In the genomic region with DNA sequence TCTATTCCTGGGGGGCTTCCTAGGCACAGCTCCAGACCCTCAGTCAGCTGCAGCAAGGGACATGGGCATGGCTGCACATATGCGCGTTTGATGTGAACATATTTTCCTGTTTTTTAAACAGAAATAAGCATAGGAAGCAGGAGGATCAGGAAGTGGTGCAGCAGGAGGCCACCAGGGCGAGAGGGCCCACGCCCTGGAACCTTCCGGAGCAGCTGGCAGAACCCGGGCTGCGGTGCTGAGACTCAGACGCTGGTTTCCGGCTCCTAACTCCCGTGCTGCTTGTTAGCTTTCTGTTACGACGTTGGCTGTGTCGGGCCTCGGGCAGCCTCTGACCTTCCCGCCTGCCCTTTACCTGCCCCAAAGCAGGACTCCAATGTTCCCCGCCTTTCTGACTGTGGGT, we compare ENCODE assay signal across 8 cellular contexts.
DNase-seq lines count a peak whose midpoint lies in the region; ATAC-seq and TF ChIP-seq lines count a peak whose summit lies in the region.
"Not testable (repeated sequence)": the region's sequence is repeated elsewhere in the genome, so short reads cannot be mapped to it uniquely, and the experiment has no call there.

No MANE protein-coding gene starts in this region.

- not testable (repeated sequence) for H3K4me3 Mint-ChIP-seq in CD14-positive monocyte; activated CD4-positive, alpha-beta T cell treated with anti-CD3 and anti-CD28 coated beads for 36 hours; chondrocyte (ENCODE audit: unreplicated experiment)
- H3K4me3 Mint-ChIP-seq in CD8-positive, alpha-beta memory T cell = peak overlapping the region in 1 of 7 donors; percentile 27
- H3K4me3 Mint-ChIP-seq in immature natural killer cell = peak overlapping the region in 1 of 5 donors; percentile 68

- intact Hi-C loops in CD14-positive monocyte (cut with micrococcal nuclease); activated CD4-positive, alpha-beta T cell treated with anti-CD3 and anti-CD28 coated beads for 36 hours (cut with DNase I, micrococcal nuclease); heart left ventricle (cut with DNase I); gastrocnemius medialis (cut with DNase I; ENCODE audit: low total_unique reads); upper lobe of right lung (cut with DNase I): not testable (repeated sequence)

- not testable (repeated sequence) for TF ChIP-seq CTCF in CD14-positive monocyte (IDR thresholded peaks at IDR 0.05); chondrocyte (IDR thresholded peaks at IDR 0.05); heart left ventricle (IDR thresholded peaks at IDR 0.05); gastrocnemius medialis (IDR thresholded peaks at IDR 0.05 in 4 of 5, conservative IDR thresholded peaks at IDR 0.05 in 1 of 5); upper lobe of right lung (IDR thresholded peaks at IDR 0.05)

- not testable (repeated sequence) for H3K36me3 ChIP-seq in CD8-positive, alpha-beta memory T cell (ENCODE audit: insufficient read depth, low read length); heart left ventricle; gastrocnemius medialis; upper lobe of right lung

- H3K27ac ChIP-seq in CD8-positive, alpha-beta memory T cell (ENCODE audit: low read depth, low read length); upper lobe of right lung: not testable (repeated sequence)
- H3K27ac ChIP-seq in heart left ventricle (peak overlapping the region in 8 of 12 donors; percentile 47 to 87 (median 68)), gastrocnemius medialis (peak overlapping the region in 3 of 4 donors; percentile 54 to 61 (median 60))

- H3K27ac Mint-ChIP-seq in CD14-positive monocyte = peak overlapping the region; percentile 79 to 92 (median 85)
- peak overlapping the region in 5 of 8 donors; percentile 66 to 93 (median 81) for H3K27ac Mint-ChIP-seq in CD8-positive, alpha-beta memory T cell
- H3K27ac Mint-ChIP-seq in activated CD4-positive, alpha-beta T cell treated with anti-CD3 and anti-CD28 coated beads for 36 hours = not testable (repeated sequence)
- peak overlapping the region; percentile 22 for H3K27ac Mint-ChIP-seq in chondrocyte (ENCODE audit: unreplicated experiment)
- peak overlapping the region in 5 of 6 donors; percentile 68 to 92 (median 85) for H3K27ac Mint-ChIP-seq in immature natural killer cell

- DNase-seq in CD14-positive monocyte (ENCODE audit: low spot score); CD8-positive, alpha-beta memory T cell; activated CD4-positive, alpha-beta T cell treated with anti-CD3 and anti-CD28 coated beads for 36 hours; chondrocyte (ENCODE audit: low spot score); heart left ventricle; immature natural killer cell; gastrocnemius medialis; upper lobe of right lung: not testable (repeated sequence)

- not testable (repeated sequence) for H3K4me1 ChIP-seq in CD8-positive, alpha-beta memory T cell (ENCODE audit: insufficient read depth, low read length); heart left ventricle; gastrocnemius medialis; upper lobe of right lung

- H3K9me3 Mint-ChIP-seq in CD14-positive monocyte; CD8-positive, alpha-beta memory T cell; activated CD4-positive, alpha-beta T cell treated with anti-CD3 and anti-CD28 coated beads for 36 hours (ENCODE audit: low read depth); chondrocyte (ENCODE audit: low read depth); immature natural killer cell: not testable (repeated sequence)

- H3K9me3 ChIP-seq in CD8-positive, alpha-beta memory T cell (ENCODE audit: low read length); heart left ventricle; gastrocnemius medialis; upper lobe of right lung: not testable (repeated sequence)

- not testable (repeated sequence) for H3K27me3 Mint-ChIP-seq in CD14-positive monocyte (ENCODE audit: low read depth in 3 of 3); CD8-positive, alpha-beta memory T cell; activated CD4-positive, alpha-beta T cell treated with anti-CD3 and anti-CD28 coated beads for 36 hours; chondrocyte (ENCODE audit: low read depth); immature natural killer cell (ENCODE audit: low read depth in 3 of 3)

- TF ChIP-seq POLR2A in heart left ventricle (IDR thresholded peaks at IDR 0.05); gastrocnemius medialis (IDR thresholded peaks at IDR 0.05): not testable (repeated sequence)

- H3K4me1 Mint-ChIP-seq in CD14-positive monocyte; CD8-positive, alpha-beta memory T cell; activated CD4-positive, alpha-beta T cell treated with anti-CD3 and anti-CD28 coated beads for 36 hours; chondrocyte (ENCODE audit: low read depth); immature natural killer cell: not testable (repeated sequence)

- in situ Hi-C loops in gastrocnemius medialis (cut with MboI; ENCODE audit: low sequenced_read_pairs in 4 of 4) = not testable (repeated sequence)

- CTCF ChIA-PET in CD8-positive, alpha-beta memory T cell (lab: Charles Lee); activated CD4-positive, alpha-beta T cell treated with anti-CD3 and anti-CD28 coated beads for 36 hours (lab: Charles Lee): not testable (repeated sequence)

- H3K36me3 Mint-ChIP-seq in CD14-positive monocyte; CD8-positive, alpha-beta memory T cell; activated CD4-positive, alpha-beta T cell treated with anti-CD3 and anti-CD28 coated beads for 36 hours (ENCODE audit: low read depth); chondrocyte (ENCODE audit: low read depth); immature natural killer cell: not testable (repeated sequence)

- ATAC-seq in activated CD4-positive, alpha-beta T cell treated with anti-CD3 and anti-CD28 coated beads for 36 hours = peak; percentile 17
- peak in 3 of 4 donors; percentile 1 to 47 (median 12) for ATAC-seq in heart left ventricle
- ATAC-seq in gastrocnemius medialis = not testable (repeated sequence)
- peak; percentile 37 for ATAC-seq in upper lobe of right lung

- whole genome bisulfite sequencing in heart left ventricle, 4 donors = no CpG with 5 or more reads among the region's 16 CpGs

- POLR2A ChIA-PET in CD8-positive, alpha-beta memory T cell (lab: Charles Lee); activated CD4-positive, alpha-beta T cell treated with anti-CD3 and anti-CD28 coated beads for 36 hours (lab: Charles Lee): not testable (repeated sequence)

- not testable (repeated sequence) for H3K4me3 ChIP-seq in CD8-positive, alpha-beta memory T cell (ENCODE audit: low read length); heart left ventricle; gastrocnemius medialis; upper lobe of right lung

- not testable (repeated sequence) for H3K27me3 ChIP-seq in CD8-positive, alpha-beta memory T cell (ENCODE audit: insufficient read depth, low read length, poor library complexity, severe bottlenecking); heart left ventricle; gastrocnemius medialis; upper lobe of right lung
